1 cellular context compared by ENCODE assay signal in genomic region chr11:44950625-44951472, GRCh38.
TF ChIP-seq lines count a peak whose summit lies in the region.

A gene with protein sequence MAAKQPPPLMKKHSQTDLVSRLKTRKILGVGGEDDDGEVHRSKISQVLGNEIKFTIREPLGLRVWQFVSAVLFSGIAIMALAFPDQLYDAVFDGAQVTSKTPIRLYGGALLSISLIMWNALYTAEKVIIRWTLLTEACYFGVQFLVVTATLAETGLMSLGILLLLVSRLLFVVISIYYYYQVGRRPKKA (minus strand): TSS chr11:44950883. CDS start chr11:44938335, 12,548 bp downstream.

TF ChIP-seq in K562, 482 proteins besides CTCF, POLR2A, EP300 and RAD21 (continued from another document and continues in another):
- TF ChIP-seq FOXP4 (CRISPR knock-in tag; IDR thresholded peaks at IDR 0.05; ENCODE audit: borderline replicate concordance) (no peak), NR1H2 (CRISPR knock-in tag; IDR thresholded peaks at IDR 0.05) (no peak), ZNF449 (CRISPR knock-in tag; IDR thresholded peaks at IDR 0.05) (no peak), GABPA (tag; conservative IDR thresholded peaks at IDR 0.05; ENCODE audit: low read depth) (no peak), ZNF12 (CRISPR knock-in tag; IDR thresholded peaks at IDR 0.05) (no peak), CLOCK (CRISPR knock-in tag; IDR thresholded peaks at IDR 0.05; ENCODE audit: borderline replicate concordance) (no peak), XRCC4 (IDR thresholded peaks at IDR 0.05; ENCODE audit: extremely low read depth, insufficient read depth, insufficient read length) (no peak), CBX5 (IDR thresholded peaks at IDR 0.05; ENCODE audit: borderline replicate concordance, low read depth) (no peak), ASH1L (IDR thresholded peaks at IDR 0.05; ENCODE audit: borderline replicate concordance, low read depth, partially characterized antibody) (no peak), POLR2AphosphoS5 (IDR thresholded peaks at IDR 0.05; ENCODE audit: control insufficient read depth, insufficient read depth, low read depth, low read length) (no peak), CHD7 (IDR thresholded peaks at IDR 0.05; ENCODE audit: low read depth, low read length) (no peak), PTTG1 (tag; IDR thresholded peaks at IDR 0.05; ENCODE audit: low read depth) (no peak), CUX1 (CRISPR knock-in tag; IDR thresholded peaks at IDR 0.05) (no peak)
- TF ChIP-seq, protein P1, sequence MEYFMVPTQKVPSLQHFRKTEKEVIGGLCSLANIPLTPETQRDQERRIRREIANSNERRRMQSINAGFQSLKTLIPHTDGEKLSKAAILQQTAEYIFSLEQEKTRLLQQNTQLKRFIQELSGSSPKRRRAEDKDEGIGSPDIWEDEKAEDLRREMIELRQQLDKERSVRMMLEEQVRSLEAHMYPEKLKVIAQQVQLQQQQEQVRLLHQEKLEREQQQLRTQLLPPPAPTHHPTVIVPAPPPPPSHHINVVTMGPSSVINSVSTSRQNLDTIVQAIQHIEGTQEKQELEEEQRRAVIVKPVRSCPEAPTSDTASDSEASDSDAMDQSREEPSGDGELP (CRISPR knock-in tag; IDR thresholded peaks at IDR 0.05; ENCODE audit: borderline replicate concordance) = no peak
- TF ChIP-seq, protein P2, sequence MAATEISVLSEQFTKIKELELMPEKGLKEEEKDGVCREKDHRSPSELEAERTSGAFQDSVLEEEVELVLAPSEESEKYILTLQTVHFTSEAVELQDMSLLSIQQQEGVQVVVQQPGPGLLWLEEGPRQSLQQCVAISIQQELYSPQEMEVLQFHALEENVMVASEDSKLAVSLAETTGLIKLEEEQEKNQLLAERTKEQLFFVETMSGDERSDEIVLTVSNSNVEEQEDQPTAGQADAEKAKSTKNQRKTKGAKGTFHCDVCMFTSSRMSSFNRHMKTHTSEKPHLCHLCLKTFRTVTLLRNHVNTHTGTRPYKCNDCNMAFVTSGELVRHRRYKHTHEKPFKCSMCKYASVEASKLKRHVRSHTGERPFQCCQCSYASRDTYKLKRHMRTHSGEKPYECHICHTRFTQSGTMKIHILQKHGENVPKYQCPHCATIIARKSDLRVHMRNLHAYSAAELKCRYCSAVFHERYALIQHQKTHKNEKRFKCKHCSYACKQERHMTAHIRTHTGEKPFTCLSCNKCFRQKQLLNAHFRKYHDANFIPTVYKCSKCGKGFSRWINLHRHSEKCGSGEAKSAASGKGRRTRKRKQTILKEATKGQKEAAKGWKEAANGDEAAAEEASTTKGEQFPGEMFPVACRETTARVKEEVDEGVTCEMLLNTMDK (IDR thresholded peaks at IDR 0.05; ENCODE audit: borderline replicate concordance, insufficient read depth, low read depth, low read length, poor library complexity, severe bottlenecking) = peak; percentile 83
- TF ChIP-seq, protein P3, sequence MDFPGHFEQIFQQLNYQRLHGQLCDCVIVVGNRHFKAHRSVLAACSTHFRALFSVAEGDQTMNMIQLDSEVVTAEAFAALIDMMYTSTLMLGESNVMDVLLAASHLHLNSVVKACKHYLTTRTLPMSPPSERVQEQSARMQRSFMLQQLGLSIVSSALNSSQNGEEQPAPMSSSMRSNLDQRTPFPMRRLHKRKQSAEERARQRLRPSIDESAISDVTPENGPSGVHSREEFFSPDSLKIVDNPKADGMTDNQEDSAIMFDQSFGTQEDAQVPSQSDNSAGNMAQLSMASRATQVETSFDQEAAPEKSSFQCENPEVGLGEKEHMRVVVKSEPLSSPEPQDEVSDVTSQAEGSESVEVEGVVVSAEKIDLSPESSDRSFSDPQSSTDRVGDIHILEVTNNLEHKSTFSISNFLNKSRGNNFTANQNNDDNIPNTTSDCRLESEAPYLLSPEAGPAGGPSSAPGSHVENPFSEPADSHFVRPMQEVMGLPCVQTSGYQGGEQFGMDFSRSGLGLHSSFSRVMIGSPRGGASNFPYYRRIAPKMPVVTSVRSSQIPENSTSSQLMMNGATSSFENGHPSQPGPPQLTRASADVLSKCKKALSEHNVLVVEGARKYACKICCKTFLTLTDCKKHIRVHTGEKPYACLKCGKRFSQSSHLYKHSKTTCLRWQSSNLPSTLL (IDR thresholded peaks at IDR 0.05) = no peak
